In the genomic region with DNA sequence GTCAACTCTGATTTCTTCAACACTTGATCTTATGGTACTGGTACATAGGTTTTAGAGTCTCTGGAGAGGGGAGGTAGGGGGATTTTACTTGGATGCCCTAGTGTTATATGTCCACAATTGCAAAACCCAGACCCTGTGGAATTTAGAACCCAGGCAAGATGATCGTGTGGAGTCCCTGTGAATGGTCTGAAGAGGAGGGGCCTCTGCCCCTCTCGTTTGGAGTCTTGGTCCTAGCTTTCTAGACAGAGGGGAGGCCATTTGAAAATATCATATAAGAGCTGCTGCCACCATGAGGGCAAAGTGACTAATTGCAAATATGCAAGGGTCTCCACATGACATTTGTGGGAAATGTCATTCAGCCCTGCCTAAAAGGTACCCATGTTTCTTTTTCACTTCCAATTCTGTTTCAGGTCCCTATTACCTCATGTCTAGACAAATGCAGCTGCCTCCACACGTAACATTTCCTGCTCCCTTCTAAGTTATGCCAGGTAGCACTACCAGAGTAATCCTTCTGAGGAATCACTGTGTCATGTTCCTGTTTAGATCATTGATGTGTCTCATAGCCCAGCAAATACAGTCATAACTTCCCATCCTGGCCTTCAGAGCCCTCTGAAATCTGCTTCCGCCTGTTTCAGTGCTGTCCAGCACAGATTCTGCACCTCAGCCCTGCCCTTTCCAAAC, we compare ENCODE assay signal across 8 cellular contexts.
A peak's percentile ranks its signal among the peaks of the same experiment; 100 is the strongest.
DNase-seq lines count a peak whose midpoint lies in the region; ATAC-seq and TF ChIP-seq lines count a peak whose summit lies in the region.

No MANE protein-coding gene starts in this region.

- H2AFZ ChIP-seq in GM23338 (no peak overlapping the region), KMS-11 (ENCODE audit: low read depth) (no peak overlapping the region)

- H3K4me1 Mint-ChIP-seq in GM23338: peaks cover 20% of the 10 kb centered on the region

- no peak overlapping the region for H3K9ac ChIP-seq in KMS-11

- H3K36me3 ChIP-seq in GM23338 (ENCODE audit: insufficient read depth) (peaks cover 18% of the 10 kb centered on the region; the same call in 1 of the 2 replicates), KMS-11 (ENCODE audit: insufficient read depth) (no peaks in the 10 kb centered on the region; the same call in 1 of the 2 replicates)

- H3K9me2 ChIP-seq in GM23338 (ENCODE audit: insufficient read depth): no peaks in the 10 kb centered on the region

- H3K27me3 Mint-ChIP-seq in GM23338 (ENCODE audit: insufficient read depth, low read depth, poor library complexity): peaks cover 2% of the 10 kb centered on the region

- H3K36me3 Mint-ChIP-seq in GM23338 (ENCODE audit: low read depth): peaks cover 14% of the 10 kb centered on the region

- in situ Hi-C loops in astrocyte of the cerebellum (cut with HindIII; ENCODE audit: low sequenced_read_pairs): no loop called here

- peak overlapping the region; percentile 24; the same call in 1 of the 2 replicates for H3K27ac Mint-ChIP-seq in GM23338

- DNase-seq in SIG-M5 treated with dmso at 0.1 percent for 504 hours (lab: John Stamatoyannopoulos, UW; ENCODE audit: unreplicated experiment) (peak; percentile 40), SIG-M5 (lab: John Stamatoyannopoulos, UW) (no peak), GM23338 (ENCODE audit: low spot score) (peak; percentile 73), SHP77 (lab: John Stamatoyannopoulos, UW) (peak; percentile 71 to 78), astrocyte of the cerebellum (ENCODE audit: low read depth) (peak; percentile 16), iPS-NIHi11 (ENCODE audit: low spot score) (peak; percentile 70)
- DNase-seq in stimulated activated CD4-positive, alpha-beta T cell treated with anti-CD3 and anti-CD28 coated beads, Interleukin-15, amount 100 ng/mL, for 24 hours: peak; percentile 53

- H3F3A ChIP-seq in GM23338 (replicated peaks; ENCODE audit: low read depth): no peaks in the 10 kb centered on the region

- H3K4me1 ChIP-seq in GM23338 (ENCODE audit: insufficient read depth): 0 out of 2 replicates have a peak, but pooled peaks cover under 1% of the 10 kb centered on the region
- H3K4me1 ChIP-seq in KMS-11 (ENCODE audit: low read depth, poor library complexity, severe bottlenecking): peaks cover 23% of the 10 kb centered on the region

- H4K20me1 ChIP-seq in GM23338 (replicated peaks; ENCODE audit: insufficient read depth) (peaks cover 4% of the 10 kb centered on the region; the same call in 1 of the 2 replicates), KMS-11 (ENCODE audit: insufficient read depth) (no peaks in the 10 kb centered on the region)

- no peak overlapping the region for H3K4me2 ChIP-seq in GM23338
- H3K4me2 ChIP-seq in KMS-11: no peak overlapping the region; the same call in 1 of the 2 replicates

- no peak overlapping the region for H3K27ac ChIP-seq in GM23338 (ENCODE audit: low read depth)
- no peak overlapping the region; the same call in 1 of the 2 replicates for H3K27ac ChIP-seq in KMS-11

- TF ChIP-seq CTCF in GM23338 (conservative IDR thresholded peaks at IDR 0.05; ENCODE audit: low read depth in 2 of 2) (peak; percentile 60 to 69), KMS-11 (conservative IDR thresholded peaks at IDR 0.05; ENCODE audit: low read depth, low read length) (peak; percentile 80), astrocyte of the cerebellum (IDR thresholded peaks at IDR 0.05; ENCODE audit: low read depth, low read length, missing control alignments) (peak; percentile 64)

- H3K27me3 ChIP-seq in GM23338 (ENCODE audit: insufficient read depth): no peaks in the 10 kb centered on the region
- H3K27me3 ChIP-seq in KMS-11 (ENCODE audit: insufficient read depth, low read depth): no peaks in the 10 kb centered on the region

- H3K79me2 ChIP-seq in GM23338 (replicated peaks; ENCODE audit: insufficient read depth): 0 out of 2 replicates have a peak, but pooled peaks cover 4% of the 10 kb centered on the region
- H3K79me2 ChIP-seq in KMS-11 (ENCODE audit: insufficient read depth, low read depth): no peaks in the 10 kb centered on the region; the same call in 1 of the 2 replicates

- no peak overlapping the region for H3K4me3 Mint-ChIP-seq in GM23338

- no peaks in the 10 kb centered on the region for H3K9me3 Mint-ChIP-seq in GM23338

- peak; percentile 61 for ATAC-seq in GM23338

- H3K4me3 ChIP-seq in GM23338: no peak overlapping the region
- H3K4me3 ChIP-seq in KMS-11 (IDR thresholded peaks at IDR 0.05; ENCODE audit: insufficient read depth, low read depth, low read length): no peak overlapping the region
- H3K4me3 ChIP-seq in astrocyte of the cerebellum (ENCODE audit: low read depth, low read length): no peak overlapping the region

TF ChIP-seq in GM23338, 12 proteins besides CTCF, POLR2A, EP300 and RAD21 (continues in another document):
- TF ChIP-seq, protein P1, sequence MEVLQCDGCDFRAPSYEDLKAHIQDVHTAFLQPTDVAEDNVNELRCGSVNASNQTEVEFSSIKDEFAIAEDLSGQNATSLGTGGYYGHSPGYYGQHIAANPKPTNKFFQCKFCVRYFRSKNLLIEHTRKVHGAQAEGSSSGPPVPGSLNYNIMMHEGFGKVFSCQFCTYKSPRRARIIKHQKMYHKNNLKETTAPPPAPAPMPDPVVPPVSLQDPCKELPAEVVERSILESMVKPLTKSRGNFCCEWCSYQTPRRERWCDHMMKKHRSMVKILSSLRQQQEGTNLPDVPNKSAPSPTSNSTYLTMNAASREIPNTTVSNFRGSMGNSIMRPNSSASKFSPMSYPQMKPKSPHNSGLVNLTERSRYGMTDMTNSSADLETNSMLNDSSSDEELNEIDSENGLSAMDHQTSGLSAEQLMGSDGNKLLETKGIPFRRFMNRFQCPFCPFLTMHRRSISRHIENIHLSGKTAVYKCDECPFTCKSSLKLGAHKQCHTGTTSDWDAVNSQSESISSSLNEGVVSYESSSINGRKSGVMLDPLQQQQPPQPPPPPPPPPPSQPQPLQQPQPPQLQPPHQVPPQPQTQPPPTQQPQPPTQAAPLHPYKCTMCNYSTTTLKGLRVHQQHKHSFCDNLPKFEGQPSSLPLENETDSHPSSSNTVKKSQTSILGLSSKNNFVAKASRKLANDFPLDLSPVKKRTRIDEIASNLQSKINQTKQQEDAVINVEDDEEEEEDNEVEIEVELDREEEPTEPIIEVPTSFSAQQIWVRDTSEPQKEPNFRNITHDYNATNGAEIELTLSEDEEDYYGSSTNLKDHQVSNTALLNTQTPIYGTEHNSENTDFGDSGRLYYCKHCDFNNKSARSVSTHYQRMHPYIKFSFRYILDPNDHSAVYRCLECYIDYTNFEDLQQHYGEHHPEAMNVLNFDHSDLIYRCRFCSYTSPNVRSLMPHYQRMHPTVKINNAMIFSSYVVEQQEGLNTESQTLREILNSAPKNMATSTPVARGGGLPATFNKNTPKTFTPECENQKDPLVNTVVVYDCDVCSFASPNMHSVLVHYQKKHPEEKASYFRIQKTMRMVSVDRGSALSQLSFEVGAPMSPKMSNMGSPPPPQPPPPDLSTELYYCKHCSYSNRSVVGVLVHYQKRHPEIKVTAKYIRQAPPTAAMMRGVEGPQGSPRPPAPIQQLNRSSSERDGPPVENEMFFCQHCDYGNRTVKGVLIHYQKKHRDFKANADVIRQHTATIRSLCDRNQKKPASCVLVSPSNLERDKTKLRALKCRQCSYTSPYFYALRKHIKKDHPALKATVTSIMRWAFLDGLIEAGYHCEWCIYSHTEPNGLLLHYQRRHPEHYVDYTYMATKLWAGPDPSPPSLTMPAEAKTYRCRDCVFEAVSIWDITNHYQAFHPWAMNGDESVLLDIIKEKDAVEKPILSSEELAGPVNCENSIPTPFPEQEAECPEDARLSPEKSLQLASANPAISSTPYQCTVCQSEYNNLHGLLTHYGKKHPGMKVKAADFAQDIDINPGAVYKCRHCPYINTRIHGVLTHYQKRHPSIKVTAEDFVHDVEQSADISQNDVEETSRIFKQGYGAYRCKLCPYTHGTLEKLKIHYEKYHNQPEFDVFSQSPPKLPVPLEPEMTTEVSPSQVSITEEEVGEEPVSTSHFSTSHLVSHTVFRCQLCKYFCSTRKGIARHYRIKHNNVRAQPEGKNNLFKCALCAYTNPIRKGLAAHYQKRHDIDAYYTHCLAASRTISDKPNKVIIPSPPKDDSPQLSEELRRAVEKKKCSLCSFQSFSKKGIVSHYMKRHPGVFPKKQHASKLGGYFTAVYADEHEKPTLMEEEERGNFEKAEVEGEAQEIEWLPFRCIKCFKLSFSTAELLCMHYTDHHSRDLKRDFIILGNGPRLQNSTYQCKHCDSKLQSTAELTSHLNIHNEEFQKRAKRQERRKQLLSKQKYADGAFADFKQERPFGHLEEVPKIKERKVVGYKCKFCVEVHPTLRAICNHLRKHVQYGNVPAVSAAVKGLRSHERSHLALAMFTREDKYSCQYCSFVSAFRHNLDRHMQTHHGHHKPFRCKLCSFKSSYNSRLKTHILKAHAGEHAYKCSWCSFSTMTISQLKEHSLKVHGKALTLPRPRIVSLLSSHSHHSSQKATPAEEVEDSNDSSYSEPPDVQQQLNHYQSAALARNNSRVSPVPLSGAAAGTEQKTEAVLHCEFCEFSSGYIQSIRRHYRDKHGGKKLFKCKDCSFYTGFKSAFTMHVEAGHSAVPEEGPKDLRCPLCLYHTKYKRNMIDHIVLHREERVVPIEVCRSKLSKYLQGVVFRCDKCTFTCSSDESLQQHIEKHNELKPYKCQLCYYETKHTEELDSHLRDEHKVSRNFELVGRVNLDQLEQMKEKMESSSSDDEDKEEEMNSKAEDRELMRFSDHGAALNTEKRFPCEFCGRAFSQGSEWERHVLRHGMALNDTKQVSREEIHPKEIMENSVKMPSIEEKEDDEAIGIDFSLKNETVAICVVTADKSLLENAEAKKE (CRISPR knock-in tag; IDR thresholded peaks at IDR 0.05): no peak
- TF ChIP-seq POLR2AphosphoS5 (IDR thresholded peaks at IDR 0.05; ENCODE audit: low read depth) (no peak), ZNF114 (CRISPR knock-in tag; IDR thresholded peaks at IDR 0.05) (no peak), CREB1 (CRISPR knock-in tag; IDR thresholded peaks at IDR 0.05; ENCODE audit: low read depth) (no peak), EZH2phosphoT487 (IDR thresholded peaks at IDR 0.05; ENCODE audit: unreplicated experiment) (no peak), NANOG (IDR thresholded peaks at IDR 0.05; ENCODE audit: borderline replicate concordance) (no peak)
- TF ChIP-seq, protein P2, sequence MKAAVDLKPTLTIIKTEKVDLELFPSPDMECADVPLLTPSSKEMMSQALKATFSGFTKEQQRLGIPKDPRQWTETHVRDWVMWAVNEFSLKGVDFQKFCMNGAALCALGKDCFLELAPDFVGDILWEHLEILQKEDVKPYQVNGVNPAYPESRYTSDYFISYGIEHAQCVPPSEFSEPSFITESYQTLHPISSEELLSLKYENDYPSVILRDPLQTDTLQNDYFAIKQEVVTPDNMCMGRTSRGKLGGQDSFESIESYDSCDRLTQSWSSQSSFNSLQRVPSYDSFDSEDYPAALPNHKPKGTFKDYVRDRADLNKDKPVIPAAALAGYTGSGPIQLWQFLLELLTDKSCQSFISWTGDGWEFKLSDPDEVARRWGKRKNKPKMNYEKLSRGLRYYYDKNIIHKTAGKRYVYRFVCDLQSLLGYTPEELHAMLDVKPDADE (IDR thresholded peaks at IDR 0.05): no peak
